17 cellular contexts compared by ENCODE assay signal in genomic region chr18:55324166-55324565, GRCh38.
A peak's percentile ranks its signal among the peaks of the same experiment; 100 is the strongest.
DNase-seq lines count a peak whose midpoint lies in the region; ATAC-seq and TF ChIP-seq lines count a peak whose summit lies in the region.
"Had no signal": no experiment of that assay in that cellular context is flagged by ENCODE, and none has a peak within 500 bp of the region (broad histone marks: within the 10 kb centered on the region; RNA-seq: fewer than 3 reads in every experiment).

No MANE protein-coding gene starts in this region.

- H3K4me3 ChIP-seq in breast epithelium (no peak overlapping the region), testis (no peak overlapping the region)
- H3K4me3 ChIP-seq in CD4-positive, alpha-beta memory T cell (ENCODE audit: low read length in 2 of 2): no peak overlapping the region
- H3K4me3 ChIP-seq: right lobe of liver, upper lobe of right lung had no signal

- H3K4me1 Mint-ChIP-seq in MCF 10A (ENCODE audit: insufficient read depth, unreplicated experiment) (peaks cover 5% of the 10 kb centered on the region), WTC11 (peaks cover 67% of the 10 kb centered on the region), mesothelial cell of epicardium (peaks cover 48% of the 10 kb centered on the region)
- peaks cover 4 to 11% (median 5%) of the 10 kb centered on the region in 4 donors for H3K4me1 Mint-ChIP-seq in CD4-positive, alpha-beta memory T cell

- H3K27me3 ChIP-seq in breast epithelium (no peaks in the 10 kb centered on the region), testis (no peaks in the 10 kb centered on the region)
- H3K27me3 ChIP-seq in CD4-positive, alpha-beta memory T cell (ENCODE audit: insufficient read depth, low read length): no peaks in the 10 kb centered on the region
- H3K27me3 ChIP-seq: upper lobe of right lung had no signal

- no peaks in the 10 kb centered on the region for H3K36me3 ChIP-seq in breast epithelium
- H3K36me3 ChIP-seq in testis (ENCODE audit: low read depth, missing control alignments): no peaks in the 10 kb centered on the region
- H3K36me3 ChIP-seq in CD4-positive, alpha-beta memory T cell (ENCODE audit: insufficient read depth, low read length): no peaks in the 10 kb centered on the region
- H3K36me3 ChIP-seq: right lobe of liver, upper lobe of right lung had no signal

- H3K27me3 Mint-ChIP-seq in MCF 10A (ENCODE audit: insufficient read depth, unreplicated experiment) (no peaks in the 10 kb centered on the region), WTC11 (ENCODE audit: low read depth) (no peaks in the 10 kb centered on the region), mesothelial cell of epicardium (ENCODE audit: low read depth) (no peaks in the 10 kb centered on the region)
- peaks cover 15 to 22% of the 10 kb centered on the region in 2 donors for H3K27me3 Mint-ChIP-seq in CD4-positive, alpha-beta memory T cell

- no peak for ATAC-seq in WTC11
- ATAC-seq: right lobe of liver, upper lobe of right lung had no signal

- H3K36me3 Mint-ChIP-seq in MCF 10A (ENCODE audit: insufficient read depth, unreplicated experiment) (peaks cover 4% of the 10 kb centered on the region), WTC11 (no peaks in the 10 kb centered on the region), mesothelial cell of epicardium (peaks cover 1% of the 10 kb centered on the region)
- no peaks in the 10 kb centered on the region for H3K36me3 Mint-ChIP-seq in CD4-positive, alpha-beta memory T cell

- CTCF ChIA-PET in MCF 10A (lab: Yijun Ruan, JAX) (no interaction called here), WTC11 (lab: Charles Lee) (interaction anchor here (1.0 kb wide), 1 partner anchor 89 kb away, joined by 3 read pairs; no protein-coding TSS in a partner anchor)
- CTCF ChIA-PET in CD4-positive, alpha-beta memory T cell (lab: Charles Lee; ENCODE audit: partially characterized antibody): no interaction called here

- TF ChIP-seq CTCF in breast epithelium (IDR thresholded peaks at IDR 0.05): no peak
- TF ChIP-seq CTCF in MCF 10A (IDR thresholded peaks at IDR 0.05; ENCODE audit: unreplicated experiment): no peak
- no peak for TF ChIP-seq CTCF in WTC11 (IDR thresholded peaks at IDR 0.05)
- no peak for TF ChIP-seq CTCF in mesothelial cell of epicardium (IDR thresholded peaks at IDR 0.05; ENCODE audit: unreplicated experiment)
- no peak for TF ChIP-seq CTCF in testis (IDR thresholded peaks at IDR 0.05)

- H3K27ac Mint-ChIP-seq in MCF 10A (ENCODE audit: low read depth, unreplicated experiment) (no peak overlapping the region), WTC11 (0 out of 2 replicates have a peak overlapping the region, but pooled peaks have one; percentile 40), mesothelial cell of epicardium (peak overlapping the region; percentile 95)
- no peak overlapping the region for H3K27ac Mint-ChIP-seq in CD4-positive, alpha-beta memory T cell
- H3K27ac Mint-ChIP-seq: activated naive CD4-positive, alpha-beta T cell treated with anti-CD3 and anti-CD28 coated beads for 36 hours; T-helper 2 cell treated with Interferon-gamma antibody and Interleukin-4, amounts not matched to agents 5 μg/mL and 100 μg/mL, for 36 hours had no signal

- H3K27ac ChIP-seq in breast epithelium (peak overlapping the region; percentile 14 to 54), testis (peak overlapping the region; percentile 88 to 94)
- no peak overlapping the region for H3K27ac ChIP-seq in CD4-positive, alpha-beta memory T cell (ENCODE audit: low read depth, low read length)

- 59 to 66% methylated on average over 5 of the region's 5 CpGs for WGBS in testis, 2 donors

- intact Hi-C loops in breast epithelium (cut with DNase I; ENCODE audit: low total_unique reads) (no loop called here), MCF 10A (cut with micrococcal nuclease) (loop anchor here (10.0 kb wide), 1 partner anchor 89 kb away; no protein-coding TSS in a partner anchor), testis (cut with DNase I; ENCODE audit: low total_unique reads) (no loop called here)
- intact Hi-C loops in CD4-positive, alpha-beta memory T cell (cut with micrococcal nuclease): no loop called here

- TF ChIP-seq POLR2A in breast epithelium (IDR thresholded peaks at IDR 0.05): no peak
- no peak for TF ChIP-seq POLR2A in testis (IDR thresholded peaks at IDR 0.05)

- no peaks in the 10 kb centered on the region for H3K4me1 ChIP-seq in breast epithelium
- peaks cover 20% of the 10 kb centered on the region for H3K4me1 ChIP-seq in testis
- no peaks in the 10 kb centered on the region for H3K4me1 ChIP-seq in CD4-positive, alpha-beta memory T cell (ENCODE audit: insufficient read depth, low read length)

- H3K4me3 Mint-ChIP-seq in MCF 10A (ENCODE audit: unreplicated experiment): no peak overlapping the region
- no peak overlapping the region for H3K4me3 Mint-ChIP-seq in WTC11
- H3K4me3 Mint-ChIP-seq in mesothelial cell of epicardium: no peak overlapping the region
- no peak overlapping the region for H3K4me3 Mint-ChIP-seq in CD4-positive, alpha-beta memory T cell
- H3K4me3 Mint-ChIP-seq: activated naive CD4-positive, alpha-beta T cell treated with anti-CD3 and anti-CD28 coated beads for 36 hours; T-helper 2 cell treated with Interferon-gamma antibody and Interleukin-4, amounts not matched to agents 5 μg/mL and 100 μg/mL, for 36 hours had no signal

- H3K9me3 Mint-ChIP-seq in MCF 10A (ENCODE audit: unreplicated experiment) (no peaks in the 10 kb centered on the region), WTC11 (no peaks in the 10 kb centered on the region), mesothelial cell of epicardium (no peaks in the 10 kb centered on the region)
- peaks cover 0 to 7% (median 1%) of the 10 kb centered on the region in 8 donors for H3K9me3 Mint-ChIP-seq in CD4-positive, alpha-beta memory T cell
- H3K9me3 Mint-ChIP-seq: activated naive CD4-positive, alpha-beta T cell treated with anti-CD3 and anti-CD28 coated beads for 36 hours; T-helper 2 cell treated with Interferon-gamma antibody and Interleukin-4, amounts not matched to agents 5 μg/mL and 100 μg/mL, for 36 hours had no signal

- no peak for DNase-seq in breast epithelium (ENCODE audit: low spot score in 2 of 2)
- DNase-seq in MCF 10A (ENCODE audit: unreplicated experiment): no peak
- DNase-seq in WTC11 (ENCODE audit: low spot score): no peak
- no peak for DNase-seq in mesothelial cell of epicardium (ENCODE audit: low spot score in 2 of 2, unreplicated experiment in 2 of 2)
- DNase-seq in testis: no peak
- no peak for DNase-seq in midbrain (lab: John Stamatoyannopoulos, UW)
- DNase-seq in HUDEP-2 (lab: John Stamatoyannopoulos, UW; ENCODE audit: unreplicated experiment in 76 of 76): no peak
- DNase-seq in CD4-positive, alpha-beta memory T cell: no peak
- DNase-seq: ACHN; activated naive CD4-positive, alpha-beta T cell treated with anti-CD3 and anti-CD28 coated beads for 36 hours; COR-L47; effector CD4-positive, alpha-beta T cell; H7; right lobe of liver; stimulated activated CD4-positive, alpha-beta T cell treated with anti-CD3 and anti-CD28 coated beads, Interleukin-4, amount 100 ng/mL, for 24 hours; upper lobe of right lung had no signal

- no peaks in the 10 kb centered on the region for H3K9me3 ChIP-seq in breast epithelium
- no peaks in the 10 kb centered on the region for H3K9me3 ChIP-seq in testis
- no peaks in the 10 kb centered on the region for H3K9me3 ChIP-seq in CD4-positive, alpha-beta memory T cell (ENCODE audit: control insufficient read depth in 1 of 2, low read length in 2 of 2)
- H3K9me3 ChIP-seq: right lobe of liver, upper lobe of right lung had no signal

- BruUV-seq in MCF 10A (replicated peaks; lab: Mats Ljungman, UMichigan): no TSS peak

- POLR2A ChIA-PET in MCF 10A (lab: Yijun Ruan, JAX): no interaction called here
- POLR2A ChIA-PET in WTC11 (lab: Charles Lee): no interaction called here
- POLR2A ChIA-PET in CD4-positive, alpha-beta memory T cell (lab: Charles Lee; ENCODE audit: partially characterized antibody): no interaction called here

TF ChIP-seq in WTC11, 78 proteins besides CTCF, POLR2A, EP300 and RAD21 (continues in another document):
- TF ChIP-seq SMAD4 (CRISPR knock-in tag; IDR thresholded peaks at IDR 0.05): no peak
- TF ChIP-seq GRHL2 (CRISPR knock-in tag; IDR thresholded peaks at IDR 0.05; ENCODE audit: insufficient replicate concordance, severe bottlenecking): no peak
- TF ChIP-seq PRRX2 (CRISPR knock-in tag; IDR thresholded peaks at IDR 0.05): no peak
- TF ChIP-seq RELA (CRISPR knock-in tag; IDR thresholded peaks at IDR 0.05; ENCODE audit: borderline replicate concordance): no peak
- no peak for TF ChIP-seq HMGA2 (CRISPR knock-in tag; IDR thresholded peaks at IDR 0.05)
- no peak for TF ChIP-seq E2F4 (CRISPR knock-in tag; IDR thresholded peaks at IDR 0.05; ENCODE audit: borderline replicate concordance, low read depth)
- TF ChIP-seq CDX4 (CRISPR knock-in tag; IDR thresholded peaks at IDR 0.05; ENCODE audit: borderline replicate concordance): no peak

Comparison
In these comparisons a context has a peak if more than half of its experiments do, and no peak if none do; other contexts are left out.
1. H3K27ac Mint-ChIP-seq: peak in WTC11 (single experiment) and mesothelial cell of epicardium (single experiment); none in MCF 10A (single experiment) and CD4-positive, alpha-beta memory T cell (0 of 7).